ENCODE assay signal across 9 cellular contexts in genomic region chr3:128226794-128227399, GRCh38.
DNase-seq lines count a peak whose midpoint lies in the region; ATAC-seq, FAIRE-seq and TF ChIP-seq lines count a peak whose summit lies in the region.
"Had no signal": no experiment of that assay in that cellular context is flagged by ENCODE, and none has a peak within 500 bp of the region (broad histone marks: within the 10 kb centered on the region; RNA-seq: fewer than 3 reads in every experiment).

No MANE protein-coding gene starts in this region.

- in situ Hi-C loops in ACHN (cut with HindIII; ENCODE audit: low pct_ligation_motif_present, low pct_unique_long_range_greater_than_20kb, low sequenced_read_pairs) (no loop called here), SK-MEL-5 (cut with HindIII; ENCODE audit: low pct_unique_long_range_greater_than_20kb, low sequenced_read_pairs) (no loop called here), HepG2 (cut with HindIII; ENCODE audit: extremely low pct_ligation_motif_present, low pct_unique_long_range_greater_than_20kb) (no loop called here)

- POLR2A ChIA-PET in HepG2 (lab: Yijun Ruan, JAX) = no interaction called here

- BruUV-seq in HepG2 (replicated peaks; lab: Mats Ljungman, UMichigan) = no TSS peak

- H3K9me3 ChIP-seq in HepG2 (ENCODE audit: low read length) = peaks cover 15% of the 10 kb centered on the region

- TF ChIP-seq POLR2A in GM12891 (IDR thresholded peaks at IDR 0.05; ENCODE audit: low read depth, low read length) = no peak
- no peak for TF ChIP-seq POLR2A in HepG2 (IDR thresholded peaks at IDR 0.05; ENCODE audit: insufficient read depth in 1 of 2, low read depth in 2 of 2, low read length in 2 of 2)

- H4K20me1 ChIP-seq in HepG2 (ENCODE audit: insufficient read depth, low read length) = no peaks in the 10 kb centered on the region; the same call in 1 of the 2 replicates

- H3K27me3 Mint-ChIP-seq in type B pancreatic cell = no peaks in the 10 kb centered on the region
- H3K27me3 Mint-ChIP-seq: central memory CD8-positive, alpha-beta T cell had no signal

- 91% methylated on average over 2 of the region's 5 CpGs for WGBS in HepG2 (ENCODE audit: low lambda C conversion rate)

- no peak overlapping the region for H3K4me3 ChIP-seq in HepG2 (replicated peaks in 1 of 3; ENCODE audit: insufficient read depth in 1 of 3, low read depth in 2 of 3, low read length in 3 of 3)

- H3K27ac Mint-ChIP-seq in type B pancreatic cell = peak overlapping the region; percentile 53

- FAIRE-seq in GM12891 (lab: Jason Lieb, UNC) (no peak), HepG2 (lab: Jason Lieb, UNC) (no peak)

- no peak for TF ChIP-seq EP300 in HepG2 (IDR thresholded peaks at IDR 0.05; ENCODE audit: low read depth in 2 of 2, low read length in 2 of 2)
- TF ChIP-seq EP300 in HepG2 (CRISPR knock-in tag; IDR thresholded peaks at IDR 0.05; ENCODE audit: borderline replicate concordance) = no peak

- H2AFZ ChIP-seq in HepG2 (ENCODE audit: low read length) = no peak overlapping the region

- H3K4me1 Mint-ChIP-seq in type B pancreatic cell (ENCODE audit: unreplicated experiment) = peaks cover 35% of the 10 kb centered on the region

- H3K9ac ChIP-seq in HepG2 (ENCODE audit: insufficient read depth, low read depth, low read length) = no peak overlapping the region

- peaks cover 4% of the 10 kb centered on the region for H3K36me3 Mint-ChIP-seq in type B pancreatic cell

- ATAC-seq in HepG2 (peak; percentile 95), GM19351 (IDR thresholded peaks at IDR 0.05; ENCODE audit: unreplicated experiment) (no peak)

- CTCF ChIA-PET in HepG2 (lab: Yijun Ruan, JAX; ENCODE audit: low intra/inter-chr PET ratio, low total read pairs) = interaction anchor here (1.1 to 1.5 kb wide), 3 partner anchors 56 to 271 kb away, joined by 3 read pairs; no protein-coding TSS in a partner anchor

- TF ChIP-seq CTCF in HepG2 (CRISPR knock-in tag; IDR thresholded peaks at IDR 0.05) (peak; percentile 72), type B pancreatic cell (conservative IDR thresholded peaks at IDR 0.05) (peak; percentile 84)

- peak; percentile 55; the same call in 1 of the 2 replicates for TF ChIP-seq RAD21 in HepG2 (CRISPR knock-in tag; IDR thresholded peaks at IDR 0.05)

- H3K4me2 ChIP-seq in HepG2 (ENCODE audit: low read depth, low read length) = no peak overlapping the region

- no peaks in the 10 kb centered on the region for H3K79me2 ChIP-seq in HepG2 (ENCODE audit: insufficient read depth, low read length)

- no peaks in the 10 kb centered on the region for H3K9me3 Mint-ChIP-seq in type B pancreatic cell
- H3K9me3 Mint-ChIP-seq: central memory CD8-positive, alpha-beta T cell had no signal

- H3K4me1 ChIP-seq in HepG2 (ENCODE audit: insufficient read depth, low read length) = peaks cover 8% of the 10 kb centered on the region

- H3K4me3 Mint-ChIP-seq in type B pancreatic cell = no peak overlapping the region
- H3K4me3 Mint-ChIP-seq: central memory CD8-positive, alpha-beta T cell had no signal

- DNase-seq in ACHN = peak; percentile 6
- DNase-seq in GM12891 (ENCODE audit: insufficient read length, low spot score) = peak; percentile 27
- DNase-seq in SK-MEL-5 (ENCODE audit: low read depth, low spot score) = peak; percentile 63
- DNase-seq in cerebellar cortex (ENCODE audit: low spot score) = peak; percentile 34
- DNase-seq in HepG2 (ENCODE audit: low spot score) = peak; percentile 31
- DNase-seq in type B pancreatic cell (ENCODE audit: extremely low spot score, unreplicated experiment) = no peak
- DNase-seq in DMS153 treated with DMSO at 0.1 percent for 48 hours (lab: John Stamatoyannopoulos, UW; ENCODE audit: unreplicated experiment) = no peak

- H3K27ac ChIP-seq in HepG2 (ENCODE audit: extremely low read length, insufficient read depth, low read length) = no peak overlapping the region

- peaks cover 0 to 6% of the 10 kb centered on the region in 2 experiments; a peak in 1 of 5 replicates for H3K36me3 ChIP-seq in HepG2 (replicated peaks in 1 of 2; ENCODE audit: control insufficient read depth in 1 of 2, insufficient read depth in 2 of 2, low read length in 2 of 2)

- intact Hi-C loops in HepG2 (cut with micrococcal nuclease; ENCODE audit: unreplicated experiment) = loop anchor here (5.0 kb wide), 1 partner anchor 55 kb away; no protein-coding TSS in a partner anchor

- no peaks in the 10 kb centered on the region for H3K27me3 ChIP-seq in HepG2 (ENCODE audit: control insufficient read depth in 1 of 2, insufficient read depth in 2 of 2, low read length in 2 of 2)

TF ChIP-seq in GM12891, 5 proteins besides CTCF, POLR2A, EP300 and RAD21:
- TF ChIP-seq PAX5 (IDR thresholded peaks at IDR 0.05; ENCODE audit: insufficient read depth, low read length, severe bottlenecking) = no peak
- no peak for TF ChIP-seq TAF1 (IDR thresholded peaks at IDR 0.05; ENCODE audit: low read depth, low read length)
- no peak for TF ChIP-seq POU2F2 (IDR thresholded peaks at IDR 0.05; ENCODE audit: low read depth, low read length)
- no peak for TF ChIP-seq SPI1 (IDR thresholded peaks at IDR 0.05; ENCODE audit: low read depth, low read length)
- TF ChIP-seq POLR2AphosphoS5 (IDR thresholded peaks at IDR 0.05; ENCODE audit: low read depth, low read length) = no peak

TF ChIP-seq in HepG2, 621 proteins besides CTCF, POLR2A, EP300 and RAD21:
- TF ChIP-seq ZNF746 (CRISPR knock-in tag; IDR thresholded peaks at IDR 0.05) = no peak
- TF ChIP-seq STAG1 (CRISPR knock-in tag; IDR thresholded peaks at IDR 0.05) = peak; percentile 67
- peak; percentile 23; the same call in 1 of the 2 replicates for TF ChIP-seq SMC3 (IDR thresholded peaks at IDR 0.05; ENCODE audit: low read length)
- TF ChIP-seq ZNF687 (CRISPR knock-in tag; IDR thresholded peaks at IDR 0.05) = peak; percentile 31; the same call in 1 of the 2 replicates

Comparison
In these comparisons a context has a peak if more than half of its experiments do, and no peak if none do; other contexts are left out.
1. DNase-seq: peak in ACHN (single experiment), GM12891 (single experiment), SK-MEL-5 (single experiment), cerebellar cortex (single experiment) and HepG2 (single experiment); none in type B pancreatic cell (single experiment) and DMS153 treated with DMSO at 0.1 percent for 48 hours (single experiment).